Comparison of ENCODE assay signal across 26 cellular contexts in the genomic region with DNA sequence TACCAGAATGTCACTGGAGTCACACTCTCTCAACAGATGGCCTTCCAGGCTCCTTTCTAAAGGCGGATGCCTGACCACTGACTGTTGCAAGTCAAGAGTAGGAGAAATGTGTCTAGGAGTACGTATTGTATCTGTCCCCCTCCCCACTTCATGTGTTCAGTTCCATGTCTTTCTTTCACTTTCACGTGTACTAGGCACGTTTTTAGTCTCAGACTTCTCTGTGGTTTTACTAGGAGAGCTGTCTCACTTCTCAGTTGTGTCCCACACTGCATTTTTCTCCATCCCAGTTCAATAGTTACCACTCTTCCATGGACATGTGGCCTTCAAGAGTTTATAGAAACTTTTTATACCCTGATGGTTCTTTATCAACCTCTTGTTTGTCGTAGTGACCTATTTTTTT.
"Had no signal": no experiment of that assay in that cellular context is flagged by ENCODE, and none has a peak within 500 bp of the region (broad histone marks: within the 10 kb centered on the region; RNA-seq: fewer than 3 reads in every experiment).

No MANE protein-coding gene starts in this region.

- H3K27me3 ChIP-seq: brain microvascular endothelial cell, gastroesophageal sphincter, hepatocyte, right atrium auricular region, stomach, suprapubic skin, tibial artery had no signal

- H3K4me3 ChIP-seq: gastroesophageal sphincter, hepatocyte, left ventricle myocardium inferior, lung, mucosa of descending colon, right atrium auricular region, smooth muscle cell, stomach, suprapubic skin, tibial artery had no signal

- DNase-seq: activated CD4-positive, alpha-beta memory T cell treated with anti-CD3 and anti-CD28 coated beads for 36 hours; activated CD4-positive, alpha-beta T cell treated with anti-CD3 and anti-CD28 coated beads for 48 hours; activated CD8-positive, alpha-beta memory T cell treated with anti-CD3 and anti-CD28 coated beads, Interleukin-2, amount 50 U/mL, for 4 hours; activated effector memory CD4-positive, alpha-beta T cell treated with anti-CD3 and anti-CD28 coated beads, Interleukin-2, amount 50 U/mL, for 16 hours; activated naive CD4-positive, alpha-beta T cell treated with anti-CD3 and anti-CD28 coated beads, Interleukin-2, amount 50 U/mL, for 16 hours; activated T-cell treated with anti-CD3 and anti-CD28 coated beads, Interleukin-2, amount 50 U/mL, for 1 hour; amniotic stem cell; brain microvascular endothelial cell; caudate nucleus; islet precursor cell; left ventricle myocardium inferior; mucosa of descending colon; stimulated activated CD4-positive, alpha-beta T cell treated with anti-CD3 and anti-CD28 coated beads, Interleukin-1b, Interleukin-23, amount 100 ng/mL, for 48 hours; stimulated activated naive B cell treated with anti-CD40 and anti-IgM and Interleukin-4, amounts not matched to agents 10 μg/mL and 1 μg/mL and 100 μg/mL, for 72 hours; stomach; T-helper 9 cell; tibial artery; WERI-Rb-1 had no signal

- H3K79me2 ChIP-seq: hepatocyte had no signal

- H3K36me3 ChIP-seq: brain microvascular endothelial cell, gastroesophageal sphincter, left ventricle myocardium inferior, right atrium auricular region, stomach, suprapubic skin, tibial artery, WERI-Rb-1 had no signal

- ATAC-seq: activated CD4-positive, CD25-positive, alpha-beta regulatory T cell treated with anti-CD3 and anti-CD28 coated beads, Interleukin-2, amount 50 U/mL, for 24 hours; gastroesophageal sphincter; mucosa of descending colon; natural killer cell treated with Interleukin-12 subunit alpha and Interleukin-12 subunit beta and Interleukin-15 and Interleukin-18, amount 100 ng/mL, for 72 hours; stimulated activated naive B cell treated with anti-CD40 and anti-IgM and Interleukin-4, amounts not matched to agents 10 μg/mL and 1 μg/mL and 100 μg/mL, for 72 hours had no signal

- H2AFZ ChIP-seq: hepatocyte had no signal

- H3K4me2 ChIP-seq: hepatocyte, smooth muscle cell had no signal

- H3K27ac ChIP-seq: brain microvascular endothelial cell, gastroesophageal sphincter, hepatocyte, left ventricle myocardium inferior, right atrium auricular region, stomach, suprapubic skin, tibial artery, WERI-Rb-1 had no signal

- H3K9me3 ChIP-seq: gastroesophageal sphincter, mucosa of descending colon, right atrium auricular region, stomach, suprapubic skin, tibial artery had no signal

- H3K4me1 ChIP-seq: gastroesophageal sphincter, left ventricle myocardium inferior, right atrium auricular region, stomach, suprapubic skin had no signal
